8 cellular contexts compared by ENCODE assay signal in genomic region chr5:132867046-132867451, GRCh38. TPM values are rescaled to one million over a fixed set of nuclear protein-coding genes. Genes with fewer than 3 reads are reported as not detected.
DNase-seq lines count a peak whose midpoint lies in the region; ATAC-seq and TF ChIP-seq lines count a peak whose summit lies in the region.

No MANE protein-coding gene starts in this region.

- peak overlapping the region; percentile 83 for H3K27ac ChIP-seq in colonic mucosa

- H3K9ac ChIP-seq in colonic mucosa (ENCODE audit: low read depth in 2 of 2, low read length in 2 of 2), result peak overlapping the region; percentile 70 to 94

- ATAC-seq in GM19438 (IDR thresholded peaks at IDR 0.05; ENCODE audit: low read depth, unreplicated experiment), result peak; percentile 18
- no peak for ATAC-seq in HG03432 (IDR thresholded peaks at IDR 0.05; ENCODE audit: unreplicated experiment)

- no peaks in the 10 kb centered on the region for H3K36me3 Mint-ChIP-seq in IgD-negative memory B cell
- H3K36me3 Mint-ChIP-seq in nephron progenitor cell (ENCODE audit: low read depth), result peaks cover 18% of the 10 kb centered on the region

- intact Hi-C loops in colonic mucosa (cut with DNase I), result loop anchor here (5.0 kb wide), 1 partner anchor 35 kb away; the partner anchor contains the start of gene SHROOM1

- H3K9me3 Mint-ChIP-seq in IgD-negative memory B cell (no peaks in the 10 kb centered on the region), nephron progenitor cell (no peaks in the 10 kb centered on the region)

- H3K9me3 ChIP-seq in colonic mucosa, result no peaks in the 10 kb centered on the region

- TF ChIP-seq CTCF in colonic mucosa (IDR thresholded peaks at IDR 0.05) (no peak), nephron progenitor cell (IDR thresholded peaks at IDR 0.05) (no peak)

- peaks cover 7% of the 10 kb centered on the region for H3K4me1 ChIP-seq in colonic mucosa

- H3K36me3 ChIP-seq in colonic mucosa, result no peaks in the 10 kb centered on the region

- H3K27ac Mint-ChIP-seq in IgD-negative memory B cell, result peak overlapping the region; percentile 91 to 100 (median 99)
- H3K27ac Mint-ChIP-seq in nephron progenitor cell, result peak overlapping the region; percentile 100

- DNase-seq in colonic mucosa, result no peak
- no peak for DNase-seq in nephron progenitor cell
- no peak for DNase-seq in Kasumi-1 (lab: John Stamatoyannopoulos, UW)
- no peak for DNase-seq in NCI-H510A (lab: John Stamatoyannopoulos, UW)
- no peak for DNase-seq in superior temporal gyrus (ENCODE audit: extremely low spot score)

- H3K4me1 Mint-ChIP-seq in IgD-negative memory B cell (peaks cover 13 to 23% (median 16%) of the 10 kb centered on the region in 3 donors), nephron progenitor cell (peaks cover 27% of the 10 kb centered on the region)

- H3K27me3 ChIP-seq in colonic mucosa, result no peaks in the 10 kb centered on the region

- H3K27me3 Mint-ChIP-seq in IgD-negative memory B cell, result no peaks in the 10 kb centered on the region
- peaks cover 12% of the 10 kb centered on the region for H3K27me3 Mint-ChIP-seq in nephron progenitor cell (ENCODE audit: low read depth, poor library complexity)

- H3K4me3 ChIP-seq in colonic mucosa, result peak overlapping the region; percentile 72

- H3K4me3 Mint-ChIP-seq in IgD-negative memory B cell (peak overlapping the region; percentile 95 to 100 (median 98)), nephron progenitor cell (peak overlapping the region; percentile 100)

RNA-seq across cellular contexts. Expression of gene UQCRQ, which starts 0.6 kb away (rescaled TPM):
- polyA plus RNA-seq in IgD-negative memory B cell, result 552 TPM
- total RNA-seq in colonic mucosa, result 100 to 1,000 TPM; 885 to 920 TPM

RNA-seq across cellular contexts. Expression of gene GDF9, which starts 0.8 kb away (rescaled TPM):
- polyA plus RNA-seq in IgD-negative memory B cell, result not detected
- total RNA-seq in colonic mucosa, result under 1 TPM; 0.64 to 0.69 TPM

RNA-seq across cellular contexts. Expression of gene LEAP2, which starts 6.4 kb away (rescaled TPM):
- 1.4 TPM for polyA plus RNA-seq in IgD-negative memory B cell
- 1 to 10 TPM; 3.6 to 7.7 TPM for total RNA-seq in colonic mucosa

RNA-seq across cellular contexts. Expression of gene SHROOM1, which starts 36.6 kb away (rescaled TPM):
- 0.70 TPM for polyA plus RNA-seq in IgD-negative memory B cell
- 10 to 100 TPM; 36.9 to 64.1 TPM for total RNA-seq in colonic mucosa

RNA-seq across cellular contexts. Expression of gene SOWAHA, which starts 53.9 kb away (rescaled TPM):
- polyA plus RNA-seq in IgD-negative memory B cell, result not detected
- total RNA-seq in colonic mucosa, result 10 to 100 TPM; 12.4 to 30.7 TPM
